ENCODE assay signal across 10 cellular contexts in the genomic region with DNA sequence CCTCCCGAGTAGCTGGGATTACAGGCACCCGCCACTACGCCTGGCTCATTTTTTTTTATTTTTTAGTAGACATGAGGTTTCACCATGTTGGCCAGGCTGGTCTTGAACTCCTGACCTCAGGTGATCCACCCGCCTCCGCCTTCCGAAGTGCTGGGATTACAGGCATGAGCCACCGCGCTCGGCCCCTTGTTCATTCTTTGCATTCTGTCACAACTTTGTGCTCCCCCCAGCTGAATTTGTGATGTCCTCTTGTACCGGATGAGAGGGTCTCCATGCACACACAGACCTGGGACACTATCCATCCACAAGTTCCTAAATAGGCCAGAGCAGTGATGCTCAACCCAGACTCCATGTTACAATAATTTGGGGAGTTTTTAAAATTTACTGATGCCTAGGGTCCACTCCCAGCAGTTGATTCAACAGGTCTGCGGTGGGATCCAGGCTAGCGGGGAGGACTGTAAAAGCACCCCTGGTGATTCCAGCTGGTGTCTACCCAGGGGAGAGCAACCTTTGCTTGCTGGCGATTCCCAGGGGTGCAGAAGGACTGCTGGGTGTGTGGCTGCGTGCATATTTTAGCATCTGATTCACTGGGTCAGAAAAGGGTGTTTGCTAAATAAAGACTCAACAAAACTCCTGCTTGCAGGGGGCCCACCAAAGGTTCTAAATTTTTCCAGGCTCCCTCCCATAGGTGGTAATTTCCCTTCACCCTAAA. TPM values are rescaled to one million over a fixed set of nuclear protein-coding genes. Genes with fewer than 3 reads are reported as not detected.
DNase-seq lines count a peak whose midpoint lies in the region; ATAC-seq and TF ChIP-seq lines count a peak whose summit lies in the region.
"Had no signal": no experiment of that assay in that cellular context is flagged by ENCODE, and none has a peak within 500 bp of the region (broad histone marks: within the 10 kb centered on the region; RNA-seq: fewer than 3 reads in every experiment).

No MANE protein-coding gene starts in this region.

- H3K27me3 Mint-ChIP-seq in activated naive CD4-positive, alpha-beta T cell treated with anti-CD3 and anti-CD28 coated beads for 36 hours (ENCODE audit: low read depth) = no peaks in the 10 kb centered on the region
- no peaks in the 10 kb centered on the region for H3K27me3 Mint-ChIP-seq in activated naive CD8-positive, alpha-beta T cell

- DNase-seq in activated naive CD4-positive, alpha-beta T cell treated with anti-CD3 and anti-CD28 coated beads for 36 hours = no peak
- DNase-seq in activated naive CD4-positive, alpha-beta T cell treated with anti-CD3 and anti-CD28 coated beads, Interleukin-2, amount 50 U/mL, for 16 hours = no peak
- no peak for DNase-seq in left lung
- no peak for DNase-seq in thyroid gland
- no peak for DNase-seq in dedifferentiated amniotic fluid mesenchymal stem cell (ENCODE audit: extremely low spot score)
- DNase-seq in Ammon's horn (ENCODE audit: low spot score) = no peak
- DNase-seq: DMS79; effector CD4-positive, alpha-beta T cell had no signal

- peak overlapping the region; percentile 86 for H3K27ac Mint-ChIP-seq in activated naive CD4-positive, alpha-beta T cell treated with anti-CD3 and anti-CD28 coated beads for 36 hours
- peak overlapping the region; percentile 99 for H3K27ac Mint-ChIP-seq in activated naive CD8-positive, alpha-beta T cell

- H3K9me3 Mint-ChIP-seq in activated naive CD4-positive, alpha-beta T cell treated with anti-CD3 and anti-CD28 coated beads for 36 hours = no peaks in the 10 kb centered on the region
- no peaks in the 10 kb centered on the region for H3K9me3 Mint-ChIP-seq in activated naive CD8-positive, alpha-beta T cell (ENCODE audit: low read depth)

- peaks cover 36% of the 10 kb centered on the region for H3K36me3 Mint-ChIP-seq in activated naive CD4-positive, alpha-beta T cell treated with anti-CD3 and anti-CD28 coated beads for 36 hours (ENCODE audit: low read depth)
- no peaks in the 10 kb centered on the region for H3K36me3 Mint-ChIP-seq in activated naive CD8-positive, alpha-beta T cell

- no peak for ATAC-seq in left lung
- no peak for ATAC-seq in GM19455 (IDR thresholded peaks at IDR 0.05; ENCODE audit: unreplicated experiment)

- H3K9me3 ChIP-seq in left lung (no peaks in the 10 kb centered on the region), thyroid gland (no peaks in the 10 kb centered on the region)

- H3K36me3 ChIP-seq in left lung = no peaks in the 10 kb centered on the region
- no peaks in the 10 kb centered on the region for H3K36me3 ChIP-seq in thyroid gland

- H3K27ac ChIP-seq in left lung = peak overlapping the region; percentile 94 to 98
- H3K27ac ChIP-seq in thyroid gland = peak overlapping the region; percentile 5 to 76 (median 75)

- intact Hi-C loops in activated naive CD4-positive, alpha-beta T cell treated with anti-CD3 and anti-CD28 coated beads for 36 hours (cut with micrococcal nuclease) = loop anchor here (2.0 to 5.0 kb wide), 2 partner anchors 103 to 252 kb away; a partner anchor contains a TSS
- intact Hi-C loops in left lung (cut with DNase I) (no loop called here), thyroid gland (cut with DNase I) (no loop called here)

- TF ChIP-seq POLR2A in thyroid gland (IDR thresholded peaks at IDR 0.05) = no peak

- H3K4me3 ChIP-seq in left lung (peak overlapping the region; percentile 59 to 81), thyroid gland (replicated peaks in 1 of 3) (no peak overlapping the region)

- peaks cover 42% of the 10 kb centered on the region for H3K4me1 Mint-ChIP-seq in activated naive CD4-positive, alpha-beta T cell treated with anti-CD3 and anti-CD28 coated beads for 36 hours (ENCODE audit: low read depth)
- H3K4me1 Mint-ChIP-seq in activated naive CD8-positive, alpha-beta T cell (ENCODE audit: low read depth) = peaks cover 46% of the 10 kb centered on the region

- peak overlapping the region; percentile 94 for H3K4me3 Mint-ChIP-seq in activated naive CD4-positive, alpha-beta T cell treated with anti-CD3 and anti-CD28 coated beads for 36 hours
- peak overlapping the region; percentile 99 for H3K4me3 Mint-ChIP-seq in activated naive CD8-positive, alpha-beta T cell

- no peaks in the 10 kb centered on the region for H3K27me3 ChIP-seq in left lung
- no peaks in the 10 kb centered on the region for H3K27me3 ChIP-seq in thyroid gland

- 77 to 91% methylated on average over 11 to 14 of the region's 14 CpGs for WGBS in thyroid gland, 2 donors

- no peak for TF ChIP-seq CTCF in left lung (IDR thresholded peaks at IDR 0.05)
- TF ChIP-seq CTCF in thyroid gland (IDR thresholded peaks at IDR 0.05) = no peak

- CTCF ChIA-PET in activated naive CD4-positive, alpha-beta T cell treated with anti-CD3 and anti-CD28 coated beads for 36 hours (lab: Charles Lee) = interaction anchor here (0.6 to 4.2 kb wide), 4 partner anchors 9 to 277 kb away, joined by 3 to 31 read pairs (median 8); a partner anchor contains a TSS

- peaks cover 28 to 66% of the 10 kb centered on the region in 2 donors for H3K4me1 ChIP-seq in left lung
- peaks cover 26 to 38% of the 10 kb centered on the region in 2 donors for H3K4me1 ChIP-seq in thyroid gland

RNA-seq across cellular contexts. Expression of a gene that starts 1.0 kb away (rescaled TPM):
- 10 to 100 TPM; 37.5 to 38.5 TPM for total RNA-seq in activated naive CD4-positive, alpha-beta T cell treated with anti-CD3 and anti-CD28 coated beads for 36 hours
- 10 to 100 TPM; 29.8 to 40.7 TPM for total RNA-seq in left lung
- total RNA-seq in thyroid gland = 10 to 100 TPM; 18.9 to 42.6 (median 24.8) TPM

RNA-seq across cellular contexts. Expression of a gene that starts 5.9 kb away (rescaled TPM):
- total RNA-seq in activated naive CD4-positive, alpha-beta T cell treated with anti-CD3 and anti-CD28 coated beads for 36 hours = under 1 TPM; 0.54 to 0.57 TPM
- 10 to 100 TPM in 1 of 2 donors, 1 to 10 TPM in 1; 1.6 to 16.3 TPM for total RNA-seq in left lung
- total RNA-seq in thyroid gland = 1 to 10 TPM; 3.6 to 8.1 (median 4.4) TPM

RNA-seq across cellular contexts. Expression of a gene that starts 10.9 kb away (rescaled TPM):
- 10 to 100 TPM; 27.7 to 31.3 TPM for total RNA-seq in activated naive CD4-positive, alpha-beta T cell treated with anti-CD3 and anti-CD28 coated beads for 36 hours
- 10 to 100 TPM; 16.1 to 18.7 TPM for total RNA-seq in left lung
- 10 to 100 TPM; 13.4 to 30.6 (median 24.7) TPM for total RNA-seq in thyroid gland

RNA-seq across cellular contexts. Expression of a gene that starts 11.0 kb away (rescaled TPM):
- total RNA-seq in activated naive CD4-positive, alpha-beta T cell treated with anti-CD3 and anti-CD28 coated beads for 36 hours = 10 to 100 TPM; 11.0 to 11.3 TPM
- 10 to 100 TPM; 21.3 to 28.3 TPM for total RNA-seq in left lung
- total RNA-seq in thyroid gland = 10 to 100 TPM; 23.6 to 66.0 (median 43.6) TPM

RNA-seq across cellular contexts. Expression of a gene that starts 11.6 kb away (rescaled TPM):
- total RNA-seq in activated naive CD4-positive, alpha-beta T cell treated with anti-CD3 and anti-CD28 coated beads for 36 hours = 10 to 100 TPM; 14.1 to 14.4 TPM
- 10 to 100 TPM; 27.8 to 29.6 TPM for total RNA-seq in left lung
- 10 to 100 TPM; 28.7 to 63.7 (median 42.3) TPM for total RNA-seq in thyroid gland

Comparison
In these comparisons a context has a peak if more than half of its experiments do, and no peak if none do; other contexts are left out.
1. H3K4me3 ChIP-seq: peak in left lung (2 of 2); none in thyroid gland (0 of 3).